8 cellular contexts compared by ENCODE assay signal in genomic region chr6:116405147-116405546, GRCh38. TPM values are rescaled to one million over a fixed set of nuclear protein-coding genes. Genes with fewer than 3 reads are reported as not detected.
DNase-seq lines count a peak whose midpoint lies in the region; ATAC-seq and TF ChIP-seq lines count a peak whose summit lies in the region.

No MANE protein-coding gene starts in this region.

- H3K27me3 Mint-ChIP-seq in WTC11 (ENCODE audit: low read depth) (no peaks in the 10 kb centered on the region), neural crest cell (ENCODE audit: low read depth) (no peaks in the 10 kb centered on the region)

- H3K36me3 ChIP-seq in H7 (replicated peaks; ENCODE audit: control insufficient read depth, insufficient read depth, low read length) = no peaks in the 10 kb centered on the region

- CTCF ChIA-PET in WTC11 (lab: Charles Lee) = interaction anchor here (2.6 kb wide), 1 partner anchor 11 kb away, joined by 10 read pairs; no protein-coding TSS in a partner anchor

- no peak for DNase-seq in WTC11 (ENCODE audit: low spot score)
- DNase-seq in neural crest cell (ENCODE audit: low read depth, low spot score) = peak; percentile 1
- DNase-seq in DMS79 treated with DMSO at 0.1 percent for 48 hours (lab: John Stamatoyannopoulos, UW) = no peak
- DNase-seq in HuH-7.5 (ENCODE audit: low spot score) = no peak
- no peak for DNase-seq in H7
- no peak for DNase-seq in NCI-H2196 (lab: John Stamatoyannopoulos, UW; ENCODE audit: unreplicated experiment)

- ATAC-seq in GM18907 (IDR thresholded peaks at IDR 0.05; ENCODE audit: unreplicated experiment) (peak; percentile 69), HG02943 (IDR thresholded peaks at IDR 0.05; ENCODE audit: low read depth, unreplicated experiment) (peak; percentile 62), WTC11 (peak; percentile 45)

- H3K4me3 ChIP-seq in H7 (ENCODE audit: insufficient read depth, low read depth, low read length) = no peak overlapping the region

- H3K36me3 Mint-ChIP-seq in WTC11 = peaks cover 14% of the 10 kb centered on the region
- no peaks in the 10 kb centered on the region for H3K36me3 Mint-ChIP-seq in neural crest cell (ENCODE audit: low read depth)

- H3K4me1 Mint-ChIP-seq in WTC11 (peaks cover 54% of the 10 kb centered on the region), neural crest cell (peaks cover 24% of the 10 kb centered on the region)

- H3K27ac Mint-ChIP-seq in WTC11 (peak overlapping the region; percentile 90), neural crest cell (ENCODE audit: unreplicated experiment) (no peak overlapping the region)

- POLR2A ChIA-PET in WTC11 (lab: Charles Lee) = interaction anchor here (1.3 kb wide), 1 partner anchor 33 kb away, joined by 3 read pairs; no protein-coding TSS in a partner anchor

- TF ChIP-seq CTCF in WTC11 (IDR thresholded peaks at IDR 0.05) (no peak), neural crest cell (conservative IDR thresholded peaks at IDR 0.05) (no peak)

- H3K4me3 Mint-ChIP-seq in WTC11 (peak overlapping the region; percentile 14), neural crest cell (peak overlapping the region; percentile 31)

- H3K27me3 ChIP-seq in H7 (ENCODE audit: control insufficient read depth, insufficient read depth, low read length) = no peaks in the 10 kb centered on the region

- no peaks in the 10 kb centered on the region for H3K9me3 Mint-ChIP-seq in WTC11
- no peaks in the 10 kb centered on the region for H3K9me3 Mint-ChIP-seq in neural crest cell

TF ChIP-seq in WTC11, 78 proteins besides CTCF, POLR2A, EP300 and RAD21 (continues in another document):
- TF ChIP-seq STAT6 (CRISPR knock-in tag; conservative IDR thresholded peaks at IDR 0.05; ENCODE audit: low read depth) = no peak
- TF ChIP-seq NR3C1 (CRISPR knock-in tag; conservative IDR thresholded peaks at IDR 0.05; ENCODE audit: low read depth) = no peak
- TF ChIP-seq CREM (CRISPR knock-in tag; IDR thresholded peaks at IDR 0.05) = no peak
- TF ChIP-seq ATF1 (CRISPR knock-in tag; IDR thresholded peaks at IDR 0.05) = no peak
- no peak for TF ChIP-seq SP1 (CRISPR knock-in tag; conservative IDR thresholded peaks at IDR 0.05)
- TF ChIP-seq ERG (CRISPR knock-in tag; IDR thresholded peaks at IDR 0.05) = no peak
- no peak for TF ChIP-seq GABPB1 (CRISPR knock-in tag; IDR thresholded peaks at IDR 0.05)
- TF ChIP-seq TEAD1 (CRISPR knock-in tag; IDR thresholded peaks at IDR 0.05) = no peak
- no peak for TF ChIP-seq FOXP4 (CRISPR knock-in tag; IDR thresholded peaks at IDR 0.05)
- no peak for TF ChIP-seq HMGXB4 (CRISPR knock-in tag; IDR thresholded peaks at IDR 0.05)
- no peak for TF ChIP-seq CREB1 (CRISPR knock-in tag; IDR thresholded peaks at IDR 0.05)
- TF ChIP-seq E2F4 (CRISPR knock-in tag; IDR thresholded peaks at IDR 0.05; ENCODE audit: borderline replicate concordance, low read depth) = no peak
- no peak for TF ChIP-seq PREB (CRISPR knock-in tag; IDR thresholded peaks at IDR 0.05; ENCODE audit: borderline replicate concordance)
- no peak for TF ChIP-seq PRRX2 (CRISPR knock-in tag; IDR thresholded peaks at IDR 0.05)
- no peak for TF ChIP-seq ZNF219 (CRISPR knock-in tag; IDR thresholded peaks at IDR 0.05; ENCODE audit: borderline replicate concordance)
- TF ChIP-seq ZNF396 (CRISPR knock-in tag; IDR thresholded peaks at IDR 0.05; ENCODE audit: borderline replicate concordance) = no peak
- TF ChIP-seq MXD4 (CRISPR knock-in tag; IDR thresholded peaks at IDR 0.05; ENCODE audit: borderline replicate concordance) = no peak

RNA-seq across cellular contexts. Expression of gene DSE, which starts 34.4 kb away (rescaled TPM):
- total RNA-seq in WTC11 (2021) (66.3 to 78.3 TPM (median 71.2 TPM) in 3 replicates), neural crest cell (21.0 and 23.5 TPM in 2 replicates)
- total RNA-seq in H7 (2014; rRNA removed; shearing (Covaris generic)) = 39.5 and 48.1 TPM in 2 replicates

RNA-seq across cellular contexts. Expression of gene CALHM6, which starts 56.0 kb away (rescaled TPM):
- total RNA-seq in WTC11 (2021) (0.21 to 1.4 TPM (median 0.44 TPM) in 3 replicates), neural crest cell (1.3 and 4.6 TPM in 2 replicates)
- total RNA-seq in H7 (2014; rRNA removed; shearing (Covaris generic)) = 0.45 and 2.1 TPM in 2 replicates
